1 cellular context compared by ENCODE assay signal in genomic region chr7:87474533-87475358, GRCh38.
TF ChIP-seq lines count a peak whose summit lies in the region.

No MANE protein-coding gene starts in this region.

TF ChIP-seq in GM12878, 131 proteins besides CTCF, POLR2A, EP300 and RAD21 (continued from another document):
- TF ChIP-seq ZNF592 (IDR thresholded peaks at IDR 0.05) (no peak), NRF1 (conservative IDR thresholded peaks at IDR 0.05; ENCODE audit: low read depth, low read length) (no peak), CREM (IDR thresholded peaks at IDR 0.05; ENCODE audit: low read depth) (peak; percentile 88), ZNF384 (IDR thresholded peaks at IDR 0.05; ENCODE audit: borderline replicate concordance, low read depth, low read length) (no peak), ASH2L (IDR thresholded peaks at IDR 0.05; ENCODE audit: borderline replicate concordance, low read depth) (peak; percentile 92; the same call in 1 of the 2 replicates), NKRF (conservative IDR thresholded peaks at IDR 0.05) (no peak), TCF7 (IDR thresholded peaks at IDR 0.05; ENCODE audit: borderline replicate concordance) (peak; percentile 78), GATAD2B (conservative IDR thresholded peaks at IDR 0.05; ENCODE audit: low read depth) (peak; percentile 94), PAX5 (IDR thresholded peaks at IDR 0.05; ENCODE audit: borderline replicate concordance, low read depth, low read length) (peak; percentile 79; the same call in 1 of the 2 replicates), FOXM1 (IDR thresholded peaks at IDR 0.05; ENCODE audit: low read depth, low read length) (peak; percentile 99; the same call in 1 of the 2 replicates), FOXK2 (IDR thresholded peaks at IDR 0.05) (no peak), SKIL (IDR thresholded peaks at IDR 0.05; ENCODE audit: low read depth, poor library complexity, severe bottlenecking) (peak; percentile 100), CUX1 (IDR thresholded peaks at IDR 0.05; ENCODE audit: insufficient replicate concordance, low read depth, low read length) (no peak), PBX3 (IDR thresholded peaks at IDR 0.05; ENCODE audit: insufficient replicate concordance, low read depth, low read length) (no peak), ATF3 (IDR thresholded peaks at IDR 0.05; ENCODE audit: borderline replicate concordance, extremely low read depth, low read depth, low read length) (no peak), ELK1 (IDR thresholded peaks at IDR 0.05; ENCODE audit: low read depth, low read length) (no peak), TARDBP (IDR thresholded peaks at IDR 0.05; ENCODE audit: borderline replicate concordance) (no peak), JUND (IDR thresholded peaks at IDR 0.05; ENCODE audit: low read depth, low read length) (peak; percentile 55; the same call in 1 of the 2 replicates), SMARCA5 (IDR thresholded peaks at IDR 0.05) (no peak), TAF1 (IDR thresholded peaks at IDR 0.05; ENCODE audit: borderline replicate concordance, low read depth, low read length) (peak; percentile 27; the same call in 1 of the 2 replicates), HDGF (IDR thresholded peaks at IDR 0.05) (no peak), SMC3 (IDR thresholded peaks at IDR 0.05; ENCODE audit: borderline replicate concordance, low read length) (no peak), ZZZ3 (IDR thresholded peaks at IDR 0.05; ENCODE audit: control insufficient read depth, insufficient read length, low read depth) (no peak), EZH2 (IDR thresholded peaks at IDR 0.05; ENCODE audit: borderline replicate concordance, control insufficient read depth, low read depth, low read length) (no peak), ZBTB33 (IDR thresholded peaks at IDR 0.05) (no peak), SIN3A (IDR thresholded peaks at IDR 0.05; ENCODE audit: low read depth, low read length) (no peak), IKZF2 (IDR thresholded peaks at IDR 0.05) (peak; percentile 95 to 96), CHD2 (IDR thresholded peaks at IDR 0.05; ENCODE audit: borderline replicate concordance, low read depth, low read length) (peak; percentile 88; the same call in 1 of the 2 replicates), SP1 (IDR thresholded peaks at IDR 0.05; ENCODE audit: low read depth, low read length) (no peak), NFIC (IDR thresholded peaks at IDR 0.05; ENCODE audit: low read depth, low read length) (peak; percentile 99), POLR2AphosphoS5 (IDR thresholded peaks at IDR 0.05; ENCODE audit: low read length) (peak; percentile 82; the same call in 1 of the 2 replicates), NFYA (IDR thresholded peaks at IDR 0.05; ENCODE audit: borderline replicate concordance, low read depth, low read length) (no peak), BCL11A (IDR thresholded peaks at IDR 0.05; ENCODE audit: low read depth, low read length) (peak; percentile 88), YY1 (IDR thresholded peaks at IDR 0.05; ENCODE audit: low read depth, low read length) (peak; percentile 56; the same call in 1 of the 2 replicates), MYC (IDR thresholded peaks at IDR 0.05; ENCODE audit: insufficient read depth, insufficient read length, insufficient replicate concordance, low read length, severe bottlenecking) (no peak), ATF7 (IDR thresholded peaks at IDR 0.05; ENCODE audit: low read depth) (peak; percentile 97), CBX5 (IDR thresholded peaks at IDR 0.05; ENCODE audit: low read depth) (peak; percentile 94), POU2F2 (IDR thresholded peaks at IDR 0.05; ENCODE audit: borderline replicate concordance, low read depth, low read length) (peak; percentile 56; the same call in 2 of the 3 replicates), STAT1 (conservative IDR thresholded peaks at IDR 0.05) (no peak)
